ENCODE assay signal across 19 cellular contexts in genomic region chr6:22442826-22443225, GRCh38.
DNase-seq lines count a peak whose midpoint lies in the region; ATAC-seq, FAIRE-seq and TF ChIP-seq lines count a peak whose summit lies in the region.
"Had no signal": no experiment of that assay in that cellular context is flagged by ENCODE, and none has a peak within 500 bp of the region (broad histone marks: within the 10 kb centered on the region; RNA-seq: fewer than 3 reads in every experiment).

No MANE protein-coding gene starts in this region.

- H3K4me1 ChIP-seq in heart left ventricle (peaks cover 4 to 35% (median 19%) of the 10 kb centered on the region in 12 donors), astrocyte (ENCODE audit: insufficient read depth, low read length) (peaks cover 4% of the 10 kb centered on the region), upper lobe of right lung (peaks cover 4% of the 10 kb centered on the region)
- H3K4me1 ChIP-seq in naive thymus-derived CD4-positive, alpha-beta T cell (ENCODE audit: control insufficient read depth in 2 of 2, insufficient read depth in 2 of 2, low read length in 2 of 2): no peaks in the 10 kb centered on the region
- H3K4me1 ChIP-seq: adrenal gland had no signal

- H3K27me3 ChIP-seq in heart left ventricle (no peaks in the 10 kb centered on the region), astrocyte (ENCODE audit: insufficient read depth, low read length) (no peaks in the 10 kb centered on the region), upper lobe of right lung (no peaks in the 10 kb centered on the region)
- H3K27me3 ChIP-seq in naive thymus-derived CD4-positive, alpha-beta T cell (ENCODE audit: control insufficient read depth in 2 of 2, insufficient read depth in 2 of 2, low read length in 2 of 2): no peaks in the 10 kb centered on the region
- H3K27me3 ChIP-seq: adrenal gland, SJCRH30, testis had no signal

- peaks cover 2% of the 10 kb centered on the region for H3K9me3 Mint-ChIP-seq in astrocyte (ENCODE audit: unreplicated experiment)
- H3K9me3 Mint-ChIP-seq in naive thymus-derived CD4-positive, alpha-beta T cell: peaks cover 0 to 4% (median 0%) of the 10 kb centered on the region in 11 donors
- no peaks in the 10 kb centered on the region for H3K9me3 Mint-ChIP-seq in activated CD8-positive, alpha-beta T cell treated with anti-CD3 and anti-CD28 coated beads, Interleukin-2, amount 10 ng/mL, durations not matched to agents 7 days and 5 days (ENCODE audit: insufficient read depth)

- TF ChIP-seq CTCF in heart left ventricle (IDR thresholded peaks at IDR 0.05) (no peak), astrocyte (IDR thresholded peaks at IDR 0.05; ENCODE audit: insufficient read depth, low read depth, low read length) (no peak), fibroblast of villous mesenchyme (IDR thresholded peaks at IDR 0.05; ENCODE audit: insufficient read depth, low read depth, low read length) (no peak), upper lobe of right lung (IDR thresholded peaks at IDR 0.05) (no peak)

- H3K4me3 Mint-ChIP-seq in astrocyte (ENCODE audit: unreplicated experiment): no peak overlapping the region
- H3K4me3 Mint-ChIP-seq in naive thymus-derived CD4-positive, alpha-beta T cell: no peak overlapping the region
- no peak overlapping the region for H3K4me3 Mint-ChIP-seq in activated CD8-positive, alpha-beta T cell treated with anti-CD3 and anti-CD28 coated beads, Interleukin-2, amount 10 ng/mL, durations not matched to agents 7 days and 5 days
- H3K4me3 Mint-ChIP-seq: nephron had no signal

- H3K79me2 ChIP-seq in astrocyte (ENCODE audit: insufficient read depth, low read length): no peaks in the 10 kb centered on the region

- H3K27ac Mint-ChIP-seq in astrocyte (ENCODE audit: unreplicated experiment): peak overlapping the region; percentile 89
- H3K27ac Mint-ChIP-seq in naive thymus-derived CD4-positive, alpha-beta T cell: no peak overlapping the region
- H3K27ac Mint-ChIP-seq in activated CD8-positive, alpha-beta T cell treated with anti-CD3 and anti-CD28 coated beads, Interleukin-2, amount 10 ng/mL, durations not matched to agents 7 days and 5 days: no peak overlapping the region
- H3K27ac Mint-ChIP-seq: nephron had no signal

- intact Hi-C loops in heart left ventricle (cut with DNase I) (no loop called here), Right ventricle myocardium superior (cut with DNase I) (no loop called here), upper lobe of right lung (cut with DNase I) (no loop called here)
- intact Hi-C loops in naive thymus-derived CD4-positive, alpha-beta T cell (cut with micrococcal nuclease): no loop called here

- no peak for TF ChIP-seq POLR2A in heart left ventricle (IDR thresholded peaks at IDR 0.05)

- H4K20me1 ChIP-seq in astrocyte (ENCODE audit: insufficient read depth, low read length): no peaks in the 10 kb centered on the region

- CTCF ChIA-PET in naive thymus-derived CD4-positive, alpha-beta T cell (lab: Charles Lee): no interaction called here
- CTCF ChIA-PET in activated CD8-positive, alpha-beta T cell treated with anti-CD3 and anti-CD28 coated beads, Interleukin-2, amount 10 ng/mL, durations not matched to agents 7 days and 5 days (lab: Charles Lee): no interaction called here

- FAIRE-seq in astrocyte (lab: Jason Lieb, UNC): no peak
- FAIRE-seq: colon had no signal

- ATAC-seq in heart left ventricle (peak in 3 of 4 donors; percentile 35 to 53 (median 36)), Right ventricle myocardium superior (ENCODE audit: poor library complexity) (no peak), upper lobe of right lung (peak; percentile 22)
- ATAC-seq in naive thymus-derived CD4-positive, alpha-beta T cell: no peak
- no peak for ATAC-seq in activated CD8-positive, alpha-beta T cell treated with anti-CD3 and anti-CD28 coated beads, Interleukin-2, amount 10 ng/mL, durations not matched to agents 7 days and 5 days

- no peaks in the 10 kb centered on the region for H3K27me3 Mint-ChIP-seq in astrocyte (ENCODE audit: low read depth, unreplicated experiment)
- no peaks in the 10 kb centered on the region for H3K27me3 Mint-ChIP-seq in naive thymus-derived CD4-positive, alpha-beta T cell
- no peaks in the 10 kb centered on the region for H3K27me3 Mint-ChIP-seq in activated CD8-positive, alpha-beta T cell treated with anti-CD3 and anti-CD28 coated beads, Interleukin-2, amount 10 ng/mL, durations not matched to agents 7 days and 5 days (ENCODE audit: low read depth)

- no peak overlapping the region for H3K9ac ChIP-seq in astrocyte (ENCODE audit: low read length)

- POLR2A ChIA-PET in naive thymus-derived CD4-positive, alpha-beta T cell (lab: Charles Lee): no interaction called here
- POLR2A ChIA-PET in activated CD8-positive, alpha-beta T cell treated with anti-CD3 and anti-CD28 coated beads, Interleukin-2, amount 10 ng/mL, durations not matched to agents 7 days and 5 days (lab: Charles Lee): no interaction called here

- H3K9me3 ChIP-seq in heart left ventricle: no peaks in the 10 kb centered on the region
- H3K9me3 ChIP-seq in astrocyte (ENCODE audit: insufficient read depth, low read depth, low read length): no peaks in the 10 kb centered on the region
- H3K9me3 ChIP-seq in upper lobe of right lung: no peaks in the 10 kb centered on the region
- no peaks in the 10 kb centered on the region for H3K9me3 ChIP-seq in naive thymus-derived CD4-positive, alpha-beta T cell (ENCODE audit: control insufficient read depth in 2 of 3, low read length in 3 of 3)
- H3K9me3 ChIP-seq: adrenal gland, Caco-2, SJCRH30, testis had no signal

- peaks cover 10% of the 10 kb centered on the region for H3K4me1 Mint-ChIP-seq in astrocyte (ENCODE audit: low read depth, unreplicated experiment)
- peaks cover 0 to 1% (median 0%) of the 10 kb centered on the region in 7 donors for H3K4me1 Mint-ChIP-seq in naive thymus-derived CD4-positive, alpha-beta T cell
- no peaks in the 10 kb centered on the region for H3K4me1 Mint-ChIP-seq in activated CD8-positive, alpha-beta T cell treated with anti-CD3 and anti-CD28 coated beads, Interleukin-2, amount 10 ng/mL, durations not matched to agents 7 days and 5 days (ENCODE audit: low read depth)

- H3K36me3 ChIP-seq in heart left ventricle (no peaks in the 10 kb centered on the region), astrocyte (ENCODE audit: insufficient read depth, low read length) (no peaks in the 10 kb centered on the region), upper lobe of right lung (no peaks in the 10 kb centered on the region)
- no peaks in the 10 kb centered on the region for H3K36me3 ChIP-seq in naive thymus-derived CD4-positive, alpha-beta T cell (ENCODE audit: control insufficient read depth in 2 of 3, insufficient read depth in 3 of 3, low read length in 3 of 3)
- H3K36me3 ChIP-seq: adrenal gland, SJCRH30 had no signal

- H3K36me3 Mint-ChIP-seq in astrocyte (ENCODE audit: low read depth, unreplicated experiment): peaks cover 2% of the 10 kb centered on the region
- no peaks in the 10 kb centered on the region for H3K36me3 Mint-ChIP-seq in naive thymus-derived CD4-positive, alpha-beta T cell
- no peaks in the 10 kb centered on the region for H3K36me3 Mint-ChIP-seq in activated CD8-positive, alpha-beta T cell treated with anti-CD3 and anti-CD28 coated beads, Interleukin-2, amount 10 ng/mL, durations not matched to agents 7 days and 5 days (ENCODE audit: low read depth)

- DNase-seq in heart left ventricle (no peak), Right ventricle myocardium superior (no peak), astrocyte (ENCODE audit: low read depth) (peak; percentile 29), fibroblast of villous mesenchyme (ENCODE audit: low read depth) (peak; percentile 14), upper lobe of right lung (no peak), dermis blood vessel endothelial cell (no peak)
- no peak for DNase-seq in naive thymus-derived CD4-positive, alpha-beta T cell
- DNase-seq in activated CD8-positive, alpha-beta T cell treated with anti-CD3 and anti-CD28 coated beads, Interleukin-2, amount 10 ng/mL, durations not matched to agents 7 days and 5 days: no peak
- DNase-seq: adrenal gland; Caco-2; MM.1S; NCI-H2029; retina; stimulated activated CD4-positive, alpha-beta T cell treated with anti-CD3 and anti-CD28 coated beads, Interleukin-2, amount 100 ng/mL, for 24 hours; T1000; testis had no signal

- no peak overlapping the region for H3K4me2 ChIP-seq in astrocyte (ENCODE audit: low read length)

- 51 to 76% (median 59%) methylated on average over 1 of the region's 1 CpG for whole genome bisulfite sequencing in heart left ventricle, 4 donors

- H2AFZ ChIP-seq in astrocyte (ENCODE audit: low read depth, low read length): peak overlapping the region; percentile 27

- H3K4me3 ChIP-seq in heart left ventricle (no peak overlapping the region), astrocyte (ENCODE audit: insufficient read depth, low read depth, low read length) (no peak overlapping the region), fibroblast of villous mesenchyme (ENCODE audit: low read depth, low read length) (no peak overlapping the region), upper lobe of right lung (no peak overlapping the region)
- no peak overlapping the region for H3K4me3 ChIP-seq in naive thymus-derived CD4-positive, alpha-beta T cell (ENCODE audit: low read length)
- H3K4me3 ChIP-seq: adrenal gland, SJCRH30, testis had no signal

- H3K27ac ChIP-seq in heart left ventricle: peak overlapping the region in 1 of 12 donors; percentile 54
- H3K27ac ChIP-seq in astrocyte (ENCODE audit: low read depth, low read length): no peak overlapping the region
- no peak overlapping the region for H3K27ac ChIP-seq in upper lobe of right lung
- no peak overlapping the region for H3K27ac ChIP-seq in naive thymus-derived CD4-positive, alpha-beta T cell (ENCODE audit: low read depth, low read length)
- H3K27ac ChIP-seq: adrenal gland, SJCRH30, testis had no signal

Comparison
In these comparisons a context has a peak if more than half of its experiments do, and no peak if none do; other contexts are left out.
1. ATAC-seq: peak in heart left ventricle (3 of 4) and upper lobe of right lung (single experiment); none in Right ventricle myocardium superior (single experiment), naive thymus-derived CD4-positive, alpha-beta T cell (single experiment) and activated CD8-positive, alpha-beta T cell treated with anti-CD3 and anti-CD28 coated beads, Interleukin-2, amount 10 ng/mL, durations not matched to agents 7 days and 5 days (single experiment).
2. DNase-seq: peak in astrocyte (single experiment) and fibroblast of villous mesenchyme (single experiment); none in heart left ventricle (0 of 5), Right ventricle myocardium superior (single experiment), upper lobe of right lung (single experiment), naive thymus-derived CD4-positive, alpha-beta T cell (0 of 9), dermis blood vessel endothelial cell (single experiment) and activated CD8-positive, alpha-beta T cell treated with anti-CD3 and anti-CD28 coated beads, Interleukin-2, amount 10 ng/mL, durations not matched to agents 7 days and 5 days (single experiment).